ENCODE assay signal across 19 cellular contexts in genomic region chrX:151702021-151702714, GRCh38. TPM values are rescaled to one million over a fixed set of nuclear protein-coding genes. Genes with fewer than 3 reads are reported as not detected.
A peak's percentile ranks its signal among the peaks of the same experiment; 100 is the strongest.
DNase-seq lines count a peak whose midpoint lies in the region; ATAC-seq, FAIRE-seq and TF ChIP-seq lines count a peak whose summit lies in the region.
"Had no signal": no experiment of that assay in that cellular context is flagged by ENCODE, and none has a peak within 500 bp of the region (broad histone marks: within the 10 kb centered on the region; RNA-seq: fewer than 3 reads in every experiment).

No MANE protein-coding gene starts in this region.

- H3K36me3 ChIP-seq in astrocyte (ENCODE audit: insufficient read depth, low read length) (no peaks in the 10 kb centered on the region), small intestine (ENCODE audit: control insufficient read depth in 2 of 2, insufficient read depth in 2 of 2, low read length in 2 of 2) (no peaks in the 10 kb centered on the region), SK-N-SH (replicated peaks in 1 of 2; ENCODE audit: control insufficient read depth in 1 of 2, insufficient read depth in 2 of 2, low read length in 1 of 2) (no peaks in the 10 kb centered on the region)
- H3K36me3 ChIP-seq: BE2C, HAP-1 had no signal

- H3F3A ChIP-seq in SK-N-SH (replicated peaks; ENCODE audit: insufficient read depth): no peaks in the 10 kb centered on the region

- no peak overlapping the region for H2AFZ ChIP-seq in astrocyte (ENCODE audit: low read depth, low read length)
- H2AFZ ChIP-seq in SK-N-SH (ENCODE audit: low read depth): no peak overlapping the region

- FAIRE-seq in astrocyte (lab: Jason Lieb, UNC): peak; percentile 67
- FAIRE-seq in small intestine (lab: Jason Lieb, UNC): no peak
- FAIRE-seq: GM12891, H1 had no signal

- no peak overlapping the region for H3K27ac Mint-ChIP-seq in natural killer cell treated with Interleukin-12 subunit alpha and Interleukin-12 subunit beta and Interleukin-15 and Interleukin-18, amount 100 ng/mL, for 72 hours
- H3K27ac Mint-ChIP-seq in natural killer cell: no peak overlapping the region
- no peak overlapping the region for H3K27ac Mint-ChIP-seq in astrocyte (ENCODE audit: unreplicated experiment)
- H3K27ac Mint-ChIP-seq: CD4-positive, alpha-beta memory T cell had no signal

- no peak overlapping the region for H3K9ac ChIP-seq in astrocyte (ENCODE audit: low read length)
- H3K9ac ChIP-seq in SK-N-SH: no peak overlapping the region

- H3K4me3 ChIP-seq in astrocyte (ENCODE audit: insufficient read depth, low read depth, low read length) (no peak overlapping the region), fibroblast of the aortic adventitia (ENCODE audit: low read depth, low read length) (no peak overlapping the region), small intestine (ENCODE audit: low read depth in 1 of 2, low read length in 2 of 2) (no peak overlapping the region), SK-N-SH (ENCODE audit: low read depth in 2 of 2, low read length in 1 of 2) (no peak overlapping the region)
- H3K4me3 ChIP-seq: HAP-1 had no signal

- peak; percentile 46 for DNase-seq in natural killer cell treated with Interleukin-12 subunit alpha and Interleukin-12 subunit beta and Interleukin-15 and Interleukin-18, amount 100 ng/mL, for 72 hours (ENCODE audit: low spot score)
- DNase-seq in natural killer cell: no peak
- DNase-seq in astrocyte (ENCODE audit: low read depth): peak; percentile 28
- DNase-seq in fibroblast of the aortic adventitia (ENCODE audit: low read depth): peak; percentile 4
- no peak for DNase-seq in midbrain (lab: John Stamatoyannopoulos, UW)
- no peak for DNase-seq in NCI-H2227 treated with DMSO at 0.1 percent for 48 hours (lab: John Stamatoyannopoulos, UW)
- DNase-seq in small intestine: no peak
- DNase-seq in SK-N-SH: no peak
- DNase-seq: ACHN; BE2C; CD4-positive, alpha-beta memory T cell; DMS79 had no signal

- H3K36me3 Mint-ChIP-seq in natural killer cell treated with Interleukin-12 subunit alpha and Interleukin-12 subunit beta and Interleukin-15 and Interleukin-18, amount 100 ng/mL, for 72 hours: no peaks in the 10 kb centered on the region
- H3K36me3 Mint-ChIP-seq in natural killer cell (no peaks in the 10 kb centered on the region), astrocyte (ENCODE audit: low read depth, unreplicated experiment) (no peaks in the 10 kb centered on the region)
- H3K36me3 Mint-ChIP-seq: CD4-positive, alpha-beta memory T cell had no signal

- TF ChIP-seq RAD21 in SK-N-SH (IDR thresholded peaks at IDR 0.05; ENCODE audit: low read length): no peak

- H3K9me3 ChIP-seq in astrocyte (ENCODE audit: insufficient read depth, low read depth, low read length) (no peaks in the 10 kb centered on the region), small intestine (ENCODE audit: control insufficient read depth, low read depth) (no peaks in the 10 kb centered on the region), SK-N-SH (no peaks in the 10 kb centered on the region)
- H3K9me3 ChIP-seq: BE2C, HAP-1 had no signal

- POLR2A ChIA-PET in SK-N-SH (lab: Yijun Ruan, JAX): no interaction called here

- H3K4me2 ChIP-seq in astrocyte (ENCODE audit: low read length): no peak overlapping the region
- no peak overlapping the region for H3K4me2 ChIP-seq in SK-N-SH

- TF ChIP-seq EP300 in SK-N-SH (IDR thresholded peaks at IDR 0.05; ENCODE audit: borderline replicate concordance in 1 of 2, low read depth in 1 of 2, low read length in 1 of 2): no peak

- no peaks in the 10 kb centered on the region for H3K4me1 Mint-ChIP-seq in natural killer cell treated with Interleukin-12 subunit alpha and Interleukin-12 subunit beta and Interleukin-15 and Interleukin-18, amount 100 ng/mL, for 72 hours (ENCODE audit: low read depth in 2 of 2)
- H3K4me1 Mint-ChIP-seq in natural killer cell (no peaks in the 10 kb centered on the region), astrocyte (ENCODE audit: low read depth, unreplicated experiment) (peaks cover 21% of the 10 kb centered on the region)
- H3K4me1 Mint-ChIP-seq: CD4-positive, alpha-beta memory T cell had no signal

- no peaks in the 10 kb centered on the region for H3K9me3 Mint-ChIP-seq in natural killer cell treated with Interleukin-12 subunit alpha and Interleukin-12 subunit beta and Interleukin-15 and Interleukin-18, amount 100 ng/mL, for 72 hours
- H3K9me3 Mint-ChIP-seq in natural killer cell: no peaks in the 10 kb centered on the region
- no peaks in the 10 kb centered on the region for H3K9me3 Mint-ChIP-seq in astrocyte (ENCODE audit: unreplicated experiment)
- H3K9me3 Mint-ChIP-seq: CD4-positive, alpha-beta memory T cell had no signal

- CTCF ChIA-PET in SK-N-SH (lab: Yijun Ruan, JAX): no interaction called here

- H3K27ac ChIP-seq in astrocyte (ENCODE audit: low read depth, low read length) (no peak overlapping the region), small intestine (ENCODE audit: low read depth in 1 of 2, low read length in 1 of 2) (no peak overlapping the region), SK-N-SH (ENCODE audit: low read depth in 2 of 2, low read length in 1 of 2) (no peak overlapping the region)
- H3K27ac ChIP-seq: C4-2B, HL-60 had no signal

- no peaks in the 10 kb centered on the region for H3K4me1 ChIP-seq in astrocyte (ENCODE audit: insufficient read depth, low read length)
- no peaks in the 10 kb centered on the region for H3K4me1 ChIP-seq in small intestine (ENCODE audit: control insufficient read depth in 2 of 2, insufficient read depth in 1 of 2, low read depth in 1 of 2, low read length in 1 of 2)
- H3K4me1 ChIP-seq in SK-N-SH (ENCODE audit: control insufficient read depth in 1 of 2, insufficient read depth in 2 of 2, low read depth in 1 of 2, low read length in 1 of 2): no peaks in the 10 kb centered on the region
- H3K4me1 ChIP-seq: BE2C, HAP-1 had no signal

- WGBS in small intestine, 3 donors: 68 to 80% (median 78%) methylated on average over 9 of the region's 9 CpGs
- WGBS in SK-N-SH (ENCODE audit: low lambda C conversion rate): 5% methylated on average over 6 of the region's 9 CpGs

- H4K20me1 ChIP-seq in astrocyte (ENCODE audit: insufficient read depth, low read length): no peaks in the 10 kb centered on the region
- no peaks in the 10 kb centered on the region for H4K20me1 ChIP-seq in SK-N-SH (ENCODE audit: insufficient read depth)

- no peak for TF ChIP-seq CTCF in natural killer cell (IDR thresholded peaks at IDR 0.05)
- TF ChIP-seq CTCF in astrocyte (IDR thresholded peaks at IDR 0.05; ENCODE audit: insufficient read depth, low read depth, low read length): no peak
- no peak for TF ChIP-seq CTCF in fibroblast of the aortic adventitia (IDR thresholded peaks at IDR 0.05; ENCODE audit: insufficient read depth, low read length)
- no peak for TF ChIP-seq CTCF in SK-N-SH (IDR thresholded peaks at IDR 0.05)

- intact Hi-C loops in natural killer cell (cut with micrococcal nuclease): no loop called here

- H3K79me2 ChIP-seq in astrocyte (ENCODE audit: insufficient read depth, low read length): no peaks in the 10 kb centered on the region
- no peaks in the 10 kb centered on the region for H3K79me2 ChIP-seq in SK-N-SH (ENCODE audit: insufficient read depth)

- ATAC-seq in natural killer cell treated with Interleukin-12 subunit alpha and Interleukin-12 subunit beta and Interleukin-15 and Interleukin-18, amount 100 ng/mL, for 72 hours: peak in 1 of 2 donors; percentile 2
- no peak for ATAC-seq in natural killer cell

- H3K27me3 ChIP-seq in astrocyte (ENCODE audit: insufficient read depth, low read length): no peaks in the 10 kb centered on the region
- no peaks in the 10 kb centered on the region for H3K27me3 ChIP-seq in small intestine (ENCODE audit: control insufficient read depth in 2 of 2, insufficient read depth in 2 of 2, low read length in 2 of 2)
- H3K27me3 ChIP-seq in SK-N-SH (ENCODE audit: insufficient read depth): peaks cover 14% of the 10 kb centered on the region
- H3K27me3 ChIP-seq: BE2C had no signal

- peaks cover 0 to 7% of the 10 kb centered on the region in 2 donors for H3K27me3 Mint-ChIP-seq in natural killer cell treated with Interleukin-12 subunit alpha and Interleukin-12 subunit beta and Interleukin-15 and Interleukin-18, amount 100 ng/mL, for 72 hours
- H3K27me3 Mint-ChIP-seq in natural killer cell (ENCODE audit: low read depth in 2 of 2) (no peaks in the 10 kb centered on the region), astrocyte (ENCODE audit: low read depth, unreplicated experiment) (peaks cover 2% of the 10 kb centered on the region)
- H3K27me3 Mint-ChIP-seq: CD4-positive, alpha-beta memory T cell had no signal

- H3K9me2 ChIP-seq in SK-N-SH: no peaks in the 10 kb centered on the region

- no peak overlapping the region for H3K4me3 Mint-ChIP-seq in natural killer cell treated with Interleukin-12 subunit alpha and Interleukin-12 subunit beta and Interleukin-15 and Interleukin-18, amount 100 ng/mL, for 72 hours
- H3K4me3 Mint-ChIP-seq in natural killer cell (no peak overlapping the region), astrocyte (ENCODE audit: unreplicated experiment) (no peak overlapping the region)
- H3K4me3 Mint-ChIP-seq: CD4-positive, alpha-beta memory T cell had no signal

RNA-seq across cellular contexts. Expression of gene PRRG3, which starts 6.9 kb away (rescaled TPM):
- not detected for total RNA-seq in natural killer cell treated with Interleukin-12 subunit alpha and Interleukin-12 subunit beta and Interleukin-15 and Interleukin-18, amount 100 ng/mL, for 72 hours
- not detected for total RNA-seq in natural killer cell
- total RNA-seq in astrocyte: 0.17 and 0.18 TPM in 2 replicates
- 0.45 and 0.49 TPM in 2 replicates for total RNA-seq in fibroblast of the aortic adventitia (ENCODE audit: low replicate concordance)
- under 1 TPM in 1 of 3 donors, not detected in 2; 0.64 TPM for polyA plus RNA-seq in small intestine
- not detected in 2 replicates for polyA plus RNA-seq in SK-N-SH (2012; rRNA removed)
- polyA plus RNA-seq in SK-N-SH (2012; cell fraction: cytosol; rRNA removed): not detected in 2 replicates
- not detected in 2 replicates for polyA plus RNA-seq in SK-N-SH (2012; cell fraction: nucleus; rRNA removed)
- total RNA-seq: A172; CD4-positive, alpha-beta memory T cell; G401 had no signal
- polyA plus RNA-seq: CD4-positive, alpha-beta memory T cell had no signal

RNA-seq across cellular contexts. Expression of gene FATE1, which starts 13.7 kb away (rescaled TPM):
- total RNA-seq in natural killer cell treated with Interleukin-12 subunit alpha and Interleukin-12 subunit beta and Interleukin-15 and Interleukin-18, amount 100 ng/mL, for 72 hours: not detected
- total RNA-seq in natural killer cell (not detected), astrocyte (not detected in 2 replicates), fibroblast of the aortic adventitia (ENCODE audit: low replicate concordance) (not detected in 2 replicates)
- polyA plus RNA-seq in small intestine (under 1 TPM in 1 of 3 donors, not detected in 2; 0.13 TPM), SK-N-SH (2012; rRNA removed) (not detected in 2 replicates)
- not detected in 2 replicates for polyA plus RNA-seq in SK-N-SH (2012; cell fraction: cytosol; rRNA removed)
- not detected in 2 replicates for polyA plus RNA-seq in SK-N-SH (2012; cell fraction: nucleus; rRNA removed)
- total RNA-seq: A172; CD4-positive, alpha-beta memory T cell; G401; H1 had no signal
- polyA plus RNA-seq: CD4-positive, alpha-beta memory T cell had no signal

RNA-seq across cellular contexts. Expression of gene CNGA2, which starts 32.4 kb away (rescaled TPM):
- total RNA-seq in natural killer cell treated with Interleukin-12 subunit alpha and Interleukin-12 subunit beta and Interleukin-15 and Interleukin-18, amount 100 ng/mL, for 72 hours: not detected
- total RNA-seq in natural killer cell (not detected), astrocyte (not detected in 2 replicates), fibroblast of the aortic adventitia (ENCODE audit: low replicate concordance) (not detected in 2 replicates)
- polyA plus RNA-seq in small intestine (not detected), SK-N-SH (2012; rRNA removed) (not detected in 2 replicates)
- not detected in 2 replicates for polyA plus RNA-seq in SK-N-SH (2012; cell fraction: cytosol; rRNA removed)
- polyA plus RNA-seq in SK-N-SH (2012; cell fraction: nucleus; rRNA removed): not detected in 2 replicates
- total RNA-seq: A172; CD4-positive, alpha-beta memory T cell; G401; H1 had no signal
- polyA plus RNA-seq: CD4-positive, alpha-beta memory T cell; H1 had no signal

Comparison
In these comparisons a context has a peak if more than half of its experiments do, and no peak if none do; other contexts are left out.
1. DNase-seq: peak in natural killer cell treated with Interleukin-12 subunit alpha and Interleukin-12 subunit beta and Interleukin-15 and Interleukin-18, amount 100 ng/mL, for 72 hours (single experiment), astrocyte (single experiment) and fibroblast of the aortic adventitia (single experiment); none in natural killer cell (single experiment), midbrain (single experiment), NCI-H2227 treated with DMSO at 0.1 percent for 48 hours (single experiment), small intestine (single experiment) and SK-N-SH (single experiment).